9 cellular contexts compared by ENCODE assay signal in genomic region chr6:13331516-13332348, GRCh38. TPM values are rescaled to one million over a fixed set of nuclear protein-coding genes. Genes with fewer than 3 reads are reported as not detected.
DNase-seq lines count a peak whose midpoint lies in the region; ATAC-seq lines count a peak whose summit lies in the region.
"Had no signal": no experiment of that assay in that cellular context is flagged by ENCODE, and none has a peak within 500 bp of the region (broad histone marks: within the 10 kb centered on the region; RNA-seq: fewer than 3 reads in every experiment).

No MANE protein-coding gene starts in this region.

- H3K9me3 ChIP-seq in adipocyte (ENCODE audit: control insufficient read depth, low read length), result no peaks in the 10 kb centered on the region
- H3K9me3 ChIP-seq: SJSA1 had no signal

- no peaks in the 10 kb centered on the region for H3K27me3 ChIP-seq in adipocyte (replicated peaks; ENCODE audit: control insufficient read depth, insufficient read depth, low read length)
- H3K27me3 ChIP-seq: SJSA1 had no signal

- H3K9ac ChIP-seq in adipocyte (ENCODE audit: low read length), result no peak overlapping the region

- ATAC-seq in GM19351 (IDR thresholded peaks at IDR 0.05; ENCODE audit: unreplicated experiment), result no peak

- no peak overlapping the region for H3K4me3 ChIP-seq in adipocyte (ENCODE audit: low read length)
- H3K4me3 ChIP-seq: SJSA1 had no signal

- DNase-seq in G401 (ENCODE audit: low spot score), result peak; percentile 50
- DNase-seq in M059J (ENCODE audit: low read depth), result peak; percentile 43
- peak; percentile 78 for DNase-seq in adipocyte (ENCODE audit: low read depth)
- DNase-seq in left kidney (ENCODE audit: low read depth, low spot score), result peak; percentile 41
- no peak for DNase-seq in mucosa of gallbladder (ENCODE audit: low spot score)
- DNase-seq in GM19238 (ENCODE audit: insufficient read length, low spot score), result no peak
- DNase-seq in T1000 (lab: John Stamatoyannopoulos, UW), result no peak

- in situ Hi-C loops in G401 (cut with HindIII; ENCODE audit: low sequenced_read_pairs), result no loop called here

- peaks cover 15% of the 10 kb centered on the region for H3K4me1 ChIP-seq in adipocyte (ENCODE audit: control insufficient read depth, insufficient read depth, low read length)

- H3K36me3 ChIP-seq in adipocyte (ENCODE audit: control insufficient read depth, insufficient read depth, low read length, severe bottlenecking), result no peaks in the 10 kb centered on the region

RNA-seq across cellular contexts. Expression of gene TBC1D7, which starts 3.4 kb away (rescaled TPM):
- total RNA-seq in G401 (2014; rRNA removed; shearing (Covaris generic)), result 45.5 and 45.9 TPM in 2 replicates
- 32.3 and 36.3 TPM in 2 replicates for total RNA-seq in M059J (2014; rRNA removed; shearing (Covaris generic))
- total RNA-seq in mucosa of gallbladder, result 14.6 TPM

Comparison
In these comparisons a context has a peak if more than half of its experiments do, and no peak if none do; other contexts are left out.
1. DNase-seq: peak in G401 (single experiment), M059J (single experiment), adipocyte (single experiment) and left kidney (single experiment); none in mucosa of gallbladder (single experiment), GM19238 (single experiment) and T1000 (single experiment).